ENCODE assay signal across 1 cellular context in the genomic region with DNA sequence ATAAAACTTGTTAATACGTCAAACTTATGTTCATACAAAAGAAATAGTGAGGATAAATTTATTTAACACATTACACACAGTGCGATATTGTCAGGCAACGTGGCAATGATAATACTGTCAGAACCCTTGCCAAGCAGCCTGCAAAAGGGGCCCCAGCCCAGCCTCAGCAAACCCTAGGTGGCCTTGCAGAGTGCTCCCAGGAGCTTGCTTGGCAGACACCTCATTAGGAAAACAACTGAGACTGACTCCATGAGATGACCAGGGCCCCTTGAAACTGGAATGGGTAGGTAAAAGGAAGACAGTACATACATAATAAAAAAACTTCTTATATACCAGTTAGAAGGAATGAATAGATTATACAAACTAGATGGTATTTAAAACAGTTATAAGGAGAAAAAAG.
TF ChIP-seq lines count a peak whose summit lies in the region.

No MANE protein-coding gene starts in this region.

TF ChIP-seq in WTC11, 78 proteins besides CTCF, POLR2A, EP300 and RAD21 (continued from another document):
- TF ChIP-seq, protein P1, sequence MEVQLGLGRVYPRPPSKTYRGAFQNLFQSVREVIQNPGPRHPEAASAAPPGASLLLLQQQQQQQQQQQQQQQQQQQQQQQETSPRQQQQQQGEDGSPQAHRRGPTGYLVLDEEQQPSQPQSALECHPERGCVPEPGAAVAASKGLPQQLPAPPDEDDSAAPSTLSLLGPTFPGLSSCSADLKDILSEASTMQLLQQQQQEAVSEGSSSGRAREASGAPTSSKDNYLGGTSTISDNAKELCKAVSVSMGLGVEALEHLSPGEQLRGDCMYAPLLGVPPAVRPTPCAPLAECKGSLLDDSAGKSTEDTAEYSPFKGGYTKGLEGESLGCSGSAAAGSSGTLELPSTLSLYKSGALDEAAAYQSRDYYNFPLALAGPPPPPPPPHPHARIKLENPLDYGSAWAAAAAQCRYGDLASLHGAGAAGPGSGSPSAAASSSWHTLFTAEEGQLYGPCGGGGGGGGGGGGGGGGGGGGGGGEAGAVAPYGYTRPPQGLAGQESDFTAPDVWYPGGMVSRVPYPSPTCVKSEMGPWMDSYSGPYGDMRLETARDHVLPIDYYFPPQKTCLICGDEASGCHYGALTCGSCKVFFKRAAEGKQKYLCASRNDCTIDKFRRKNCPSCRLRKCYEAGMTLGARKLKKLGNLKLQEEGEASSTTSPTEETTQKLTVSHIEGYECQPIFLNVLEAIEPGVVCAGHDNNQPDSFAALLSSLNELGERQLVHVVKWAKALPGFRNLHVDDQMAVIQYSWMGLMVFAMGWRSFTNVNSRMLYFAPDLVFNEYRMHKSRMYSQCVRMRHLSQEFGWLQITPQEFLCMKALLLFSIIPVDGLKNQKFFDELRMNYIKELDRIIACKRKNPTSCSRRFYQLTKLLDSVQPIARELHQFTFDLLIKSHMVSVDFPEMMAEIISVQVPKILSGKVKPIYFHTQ (CRISPR knock-in tag; IDR thresholded peaks at IDR 0.05): no peak
- TF ChIP-seq, protein P2, sequence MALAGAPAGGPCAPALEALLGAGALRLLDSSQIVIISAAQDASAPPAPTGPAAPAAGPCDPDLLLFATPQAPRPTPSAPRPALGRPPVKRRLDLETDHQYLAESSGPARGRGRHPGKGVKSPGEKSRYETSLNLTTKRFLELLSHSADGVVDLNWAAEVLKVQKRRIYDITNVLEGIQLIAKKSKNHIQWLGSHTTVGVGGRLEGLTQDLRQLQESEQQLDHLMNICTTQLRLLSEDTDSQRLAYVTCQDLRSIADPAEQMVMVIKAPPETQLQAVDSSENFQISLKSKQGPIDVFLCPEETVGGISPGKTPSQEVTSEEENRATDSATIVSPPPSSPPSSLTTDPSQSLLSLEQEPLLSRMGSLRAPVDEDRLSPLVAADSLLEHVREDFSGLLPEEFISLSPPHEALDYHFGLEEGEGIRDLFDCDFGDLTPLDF (CRISPR knock-in tag; IDR thresholded peaks at IDR 0.05): no peak
- TF ChIP-seq ZNF396 (CRISPR knock-in tag; IDR thresholded peaks at IDR 0.05; ENCODE audit: borderline replicate concordance) (no peak), TEAD4 (CRISPR knock-in tag; IDR thresholded peaks at IDR 0.05) (no peak), ATF2 (CRISPR knock-in tag; IDR thresholded peaks at IDR 0.05; ENCODE audit: borderline replicate concordance, low read depth) (no peak), PREB (CRISPR knock-in tag; IDR thresholded peaks at IDR 0.05; ENCODE audit: borderline replicate concordance) (no peak)
- TF ChIP-seq, protein P3, sequence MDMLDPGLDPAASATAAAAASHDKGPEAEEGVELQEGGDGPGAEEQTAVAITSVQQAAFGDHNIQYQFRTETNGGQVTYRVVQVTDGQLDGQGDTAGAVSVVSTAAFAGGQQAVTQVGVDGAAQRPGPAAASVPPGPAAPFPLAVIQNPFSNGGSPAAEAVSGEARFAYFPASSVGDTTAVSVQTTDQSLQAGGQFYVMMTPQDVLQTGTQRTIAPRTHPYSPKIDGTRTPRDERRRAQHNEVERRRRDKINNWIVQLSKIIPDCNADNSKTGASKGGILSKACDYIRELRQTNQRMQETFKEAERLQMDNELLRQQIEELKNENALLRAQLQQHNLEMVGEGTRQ (CRISPR knock-in tag; IDR thresholded peaks at IDR 0.05): no peak
